ENCODE assay signal across 1 cellular context in genomic region chr20:62156254-62156556, GRCh38.
TF ChIP-seq lines count a peak whose summit lies in the region.

No MANE protein-coding gene starts in this region.

TF ChIP-seq in HCT116, 20 proteins besides CTCF, POLR2A, EP300 and RAD21:
- TF ChIP-seq ATF3 (IDR thresholded peaks at IDR 0.05): no peak
- no peak for TF ChIP-seq EZH2phosphoT487 (IDR thresholded peaks at IDR 0.05; ENCODE audit: borderline replicate concordance)
- TF ChIP-seq ZNF274 (IDR thresholded peaks at IDR 0.05; ENCODE audit: low read depth, low read length): no peak
- no peak for TF ChIP-seq FOSL1 (IDR thresholded peaks at IDR 0.05; ENCODE audit: low read depth)
- TF ChIP-seq SRF (IDR thresholded peaks at IDR 0.05; ENCODE audit: low read depth): no peak
- no peak for TF ChIP-seq EGR1 (IDR thresholded peaks at IDR 0.05; ENCODE audit: low read depth)
- TF ChIP-seq REST (IDR thresholded peaks at IDR 0.05; ENCODE audit: low read depth): no peak
